Comparison of ENCODE assay signal across 26 cellular contexts in the genomic region with DNA sequence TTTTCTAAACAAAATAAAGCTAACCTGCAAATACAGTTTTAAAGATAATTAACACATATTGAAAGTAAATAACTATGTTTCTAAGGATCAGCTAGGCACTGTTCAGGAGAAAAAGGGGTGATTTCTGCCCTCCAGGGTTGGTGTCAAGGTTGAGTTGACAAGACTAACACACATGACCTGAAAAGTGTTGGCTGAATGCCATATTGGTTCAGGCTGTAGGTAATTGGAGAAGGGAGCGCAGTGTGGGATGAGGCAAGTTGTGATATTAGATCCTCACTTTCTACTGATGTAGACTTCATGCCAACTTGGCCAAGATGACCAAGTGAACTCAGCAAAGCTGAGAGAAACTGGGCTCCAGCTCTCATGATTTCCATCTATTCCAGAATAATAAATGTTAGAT. TPM values are rescaled to one million over a fixed set of nuclear protein-coding genes. Genes with fewer than 3 reads are reported as not detected.
A peak's percentile ranks its signal among the peaks of the same experiment; 100 is the strongest.
DNase-seq lines count a peak whose midpoint lies in the region; TF ChIP-seq lines count a peak whose summit lies in the region.
"Had no signal": no experiment of that assay in that cellular context is flagged by ENCODE, and none has a peak within 500 bp of the region (broad histone marks: within the 10 kb centered on the region; RNA-seq: fewer than 3 reads in every experiment).

No MANE protein-coding gene starts in this region.

- H3K9ac ChIP-seq in liver (ENCODE audit: low read depth in 1 of 2, low read length in 2 of 2), result no peak overlapping the region

- no peaks in the 10 kb centered on the region for H3K36me3 Mint-ChIP-seq in activated T-cell treated with anti-CD3 and anti-CD28 coated beads, Interleukin-2, amount 50 U/mL, for 24 hours (ENCODE audit: low read depth)

- peaks cover 9% of the 10 kb centered on the region for H3K4me1 ChIP-seq in SJCRH30
- peaks cover 4 to 17% (median 13%) of the 10 kb centered on the region in 4 donors for H3K4me1 ChIP-seq in liver (ENCODE audit: control insufficient read depth in 4 of 4, insufficient read depth in 4 of 4, low read length in 3 of 4)
- H3K4me1 ChIP-seq: colonic mucosa, gastroesophageal sphincter, SJSA1 had no signal

- DNase-seq in DMS53 (lab: John Stamatoyannopoulos, UW) (peak; percentile 64), LHCN-M2 (ENCODE audit: low read depth) (peak; percentile 10), SJCRH30 (peak; percentile 50 to 77), NCI-H2081 treated with DMSO at 0.1 percent for 48 hours (lab: John Stamatoyannopoulos, UW) (no peak), hepatic stellate cell (ENCODE audit: low spot score) (no peak), NCI-H526 treated with DMSO at 0.1 percent for 48 hours (lab: John Stamatoyannopoulos, UW) (no peak)
- DNase-seq in activated T-cell treated with anti-CD3 and anti-CD28 coated beads, Interleukin-2, amount 50 U/mL, for 24 hours, result no peak
- DNase-seq: activated CD4-positive, alpha-beta T cell treated with anti-CD3 and anti-CD28 coated beads for 1 hour; activated CD8-positive, alpha-beta memory T cell treated with anti-CD3 and anti-CD28 coated beads for 24 hours; activated naive CD4-positive, alpha-beta T cell treated with Interleukin-2 at 50 U/mL for 16 hours; activated T-cell treated with anti-CD3 and anti-CD28 coated beads, Interleukin-2, amount 50 U/mL, for 48 hours; colonic mucosa; effector memory CD4-positive, alpha-beta T cell; hypothalamus; KBM-7; lower lobe of right lung; NCI-H1436 treated with DMSO at 0.1 percent for 48 hours; stimulated activated CD4-positive, alpha-beta T cell treated with anti-CD3 and anti-CD28 coated beads, Interleukin-1b, Interleukin-23, amount 100 ng/mL, for 48 hours; T-helper 1 cell; trophoblast cell had no signal

- H3K36me3 ChIP-seq in SJCRH30 (no peaks in the 10 kb centered on the region), liver (ENCODE audit: control insufficient read depth in 4 of 4, insufficient read depth in 3 of 4, low read depth in 1 of 4, low read length in 3 of 4) (no peaks in the 10 kb centered on the region)
- H3K36me3 ChIP-seq: colonic mucosa, gastroesophageal sphincter, lower lobe of right lung, SJSA1 had no signal

- WGBS in liver, result 39% methylated on average over 1 of the region's 1 CpG

- TF ChIP-seq RAD21 in liver (IDR thresholded peaks at IDR 0.05), result no peak

- H3K9me3 ChIP-seq in SJCRH30 (replicated peaks) (peaks cover 5% of the 10 kb centered on the region; the same call in 1 of the 2 replicates), liver (ENCODE audit: control insufficient read depth in 4 of 4, low read length in 3 of 4) (no peaks in the 10 kb centered on the region)
- H3K9me3 ChIP-seq: colonic mucosa, gastroesophageal sphincter, lower lobe of right lung, SJSA1 had no signal

- no peaks in the 10 kb centered on the region for H3K9me3 Mint-ChIP-seq in activated T-cell treated with anti-CD3 and anti-CD28 coated beads, Interleukin-2, amount 50 U/mL, for 24 hours

- TF ChIP-seq CTCF in liver (IDR thresholded peaks at IDR 0.05; ENCODE audit: low read depth, low read length, missing input control), result no peak

- H3K27me3 ChIP-seq in SJCRH30 (no peaks in the 10 kb centered on the region), liver (ENCODE audit: control insufficient read depth in 4 of 4, insufficient read depth in 4 of 4, low read length in 3 of 4) (no peaks in the 10 kb centered on the region)
- H3K27me3 ChIP-seq: colonic mucosa, SJSA1 had no signal

- no peak overlapping the region for H3K4me3 Mint-ChIP-seq in activated T-cell treated with anti-CD3 and anti-CD28 coated beads, Interleukin-2, amount 50 U/mL, for 24 hours
- H3K4me3 Mint-ChIP-seq: neural crest cell had no signal

- no peak overlapping the region for H3K27ac Mint-ChIP-seq in activated T-cell treated with anti-CD3 and anti-CD28 coated beads, Interleukin-2, amount 50 U/mL, for 24 hours

- no peak overlapping the region for H3K27ac ChIP-seq in SJCRH30
- H3K27ac ChIP-seq in liver (ENCODE audit: low read depth in 1 of 2, low read length in 2 of 2), result no peak overlapping the region
- H3K27ac ChIP-seq: C4-2B, colonic mucosa, gastroesophageal sphincter, lower lobe of right lung, SJSA1, skin epidermis had no signal

- no peaks in the 10 kb centered on the region for H3K27me3 Mint-ChIP-seq in activated T-cell treated with anti-CD3 and anti-CD28 coated beads, Interleukin-2, amount 50 U/mL, for 24 hours

- H3K4me3 ChIP-seq in SJCRH30 (no peak overlapping the region), liver (ENCODE audit: low read depth in 1 of 3, low read length in 3 of 3) (no peak overlapping the region)
- H3K4me3 ChIP-seq: colonic mucosa, gastroesophageal sphincter, lower lobe of right lung, SJSA1, skin epidermis had no signal

- peaks cover 11% of the 10 kb centered on the region for H3K4me1 Mint-ChIP-seq in activated T-cell treated with anti-CD3 and anti-CD28 coated beads, Interleukin-2, amount 50 U/mL, for 24 hours (ENCODE audit: low read depth)
- H3K4me1 Mint-ChIP-seq: neural crest cell had no signal

TF ChIP-seq in liver, 16 proteins besides CTCF, POLR2A, EP300 and RAD21:
- TF ChIP-seq, protein P1, sequence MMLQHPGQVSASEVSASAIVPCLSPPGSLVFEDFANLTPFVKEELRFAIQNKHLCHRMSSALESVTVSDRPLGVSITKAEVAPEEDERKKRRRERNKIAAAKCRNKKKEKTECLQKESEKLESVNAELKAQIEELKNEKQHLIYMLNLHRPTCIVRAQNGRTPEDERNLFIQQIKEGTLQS (IDR thresholded peaks at IDR 0.05), result no peak
- TF ChIP-seq HNF4G (IDR thresholded peaks at IDR 0.05) (no peak), HNF4A (conservative IDR thresholded peaks at IDR 0.05) (peak; percentile 35 to 50), TAF1 (conservative IDR thresholded peaks at IDR 0.05) (no peak), GABPA (IDR thresholded peaks at IDR 0.05 in 1 of 2, conservative IDR thresholded peaks at IDR 0.05 in 1 of 2) (no peak), NR2F2 (IDR thresholded peaks at IDR 0.05) (no peak), EGR1 (IDR thresholded peaks at IDR 0.05; ENCODE audit: low read depth in 2 of 2) (no peak), YY1 (IDR thresholded peaks at IDR 0.05) (no peak), RXRA (IDR thresholded peaks at IDR 0.05) (peak; percentile 17 to 53), FOXA2 (IDR thresholded peaks at IDR 0.05) (peak; percentile 9), JUND (IDR thresholded peaks at IDR 0.05) (no peak), SP1 (IDR thresholded peaks at IDR 0.05) (peak; percentile 21), FOXA1 (IDR thresholded peaks at IDR 0.05) (no peak)
- TF ChIP-seq, protein P2, sequence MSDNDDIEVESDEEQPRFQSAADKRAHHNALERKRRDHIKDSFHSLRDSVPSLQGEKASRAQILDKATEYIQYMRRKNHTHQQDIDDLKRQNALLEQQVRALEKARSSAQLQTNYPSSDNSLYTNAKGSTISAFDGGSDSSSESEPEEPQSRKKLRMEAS (IDR thresholded peaks at IDR 0.05), result no peak
- TF ChIP-seq, protein P3, sequence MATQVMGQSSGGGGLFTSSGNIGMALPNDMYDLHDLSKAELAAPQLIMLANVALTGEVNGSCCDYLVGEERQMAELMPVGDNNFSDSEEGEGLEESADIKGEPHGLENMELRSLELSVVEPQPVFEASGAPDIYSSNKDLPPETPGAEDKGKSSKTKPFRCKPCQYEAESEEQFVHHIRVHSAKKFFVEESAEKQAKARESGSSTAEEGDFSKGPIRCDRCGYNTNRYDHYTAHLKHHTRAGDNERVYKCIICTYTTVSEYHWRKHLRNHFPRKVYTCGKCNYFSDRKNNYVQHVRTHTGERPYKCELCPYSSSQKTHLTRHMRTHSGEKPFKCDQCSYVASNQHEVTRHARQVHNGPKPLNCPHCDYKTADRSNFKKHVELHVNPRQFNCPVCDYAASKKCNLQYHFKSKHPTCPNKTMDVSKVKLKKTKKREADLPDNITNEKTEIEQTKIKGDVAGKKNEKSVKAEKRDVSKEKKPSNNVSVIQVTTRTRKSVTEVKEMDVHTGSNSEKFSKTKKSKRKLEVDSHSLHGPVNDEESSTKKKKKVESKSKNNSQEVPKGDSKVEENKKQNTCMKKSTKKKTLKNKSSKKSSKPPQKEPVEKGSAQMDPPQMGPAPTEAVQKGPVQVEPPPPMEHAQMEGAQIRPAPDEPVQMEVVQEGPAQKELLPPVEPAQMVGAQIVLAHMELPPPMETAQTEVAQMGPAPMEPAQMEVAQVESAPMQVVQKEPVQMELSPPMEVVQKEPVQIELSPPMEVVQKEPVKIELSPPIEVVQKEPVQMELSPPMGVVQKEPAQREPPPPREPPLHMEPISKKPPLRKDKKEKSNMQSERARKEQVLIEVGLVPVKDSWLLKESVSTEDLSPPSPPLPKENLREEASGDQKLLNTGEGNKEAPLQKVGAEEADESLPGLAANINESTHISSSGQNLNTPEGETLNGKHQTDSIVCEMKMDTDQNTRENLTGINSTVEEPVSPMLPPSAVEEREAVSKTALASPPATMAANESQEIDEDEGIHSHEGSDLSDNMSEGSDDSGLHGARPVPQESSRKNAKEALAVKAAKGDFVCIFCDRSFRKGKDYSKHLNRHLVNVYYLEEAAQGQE (IDR thresholded peaks at IDR 0.05), result no peak
- TF ChIP-seq, protein P4, sequence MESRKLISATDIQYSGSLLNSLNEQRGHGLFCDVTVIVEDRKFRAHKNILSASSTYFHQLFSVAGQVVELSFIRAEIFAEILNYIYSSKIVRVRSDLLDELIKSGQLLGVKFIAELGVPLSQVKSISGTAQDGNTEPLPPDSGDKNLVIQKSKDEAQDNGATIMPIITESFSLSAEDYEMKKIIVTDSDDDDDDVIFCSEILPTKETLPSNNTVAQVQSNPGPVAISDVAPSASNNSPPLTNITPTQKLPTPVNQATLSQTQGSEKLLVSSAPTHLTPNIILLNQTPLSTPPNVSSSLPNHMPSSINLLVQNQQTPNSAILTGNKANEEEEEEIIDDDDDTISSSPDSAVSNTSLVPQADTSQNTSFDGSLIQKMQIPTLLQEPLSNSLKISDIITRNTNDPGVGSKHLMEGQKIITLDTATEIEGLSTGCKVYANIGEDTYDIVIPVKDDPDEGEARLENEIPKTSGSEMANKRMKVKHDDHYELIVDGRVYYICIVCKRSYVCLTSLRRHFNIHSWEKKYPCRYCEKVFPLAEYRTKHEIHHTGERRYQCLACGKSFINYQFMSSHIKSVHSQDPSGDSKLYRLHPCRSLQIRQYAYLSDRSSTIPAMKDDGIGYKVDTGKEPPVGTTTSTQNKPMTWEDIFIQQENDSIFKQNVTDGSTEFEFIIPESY (IDR thresholded peaks at IDR 0.05), result no peak

RNA-seq across cellular contexts. Expression of a gene that starts 42.2 kb away (rescaled TPM):
- 7.4 and 8.9 TPM in 2 replicates for total RNA-seq in LHCN-M2 (2014; rRNA removed)
- 3.0 TPM for polyA plus RNA-seq in LHCN-M2 (2012)
- 19.3 and 23.0 TPM in 2 replicates for total RNA-seq in SJCRH30 (2014; rRNA removed; shearing (Covaris generic))
- total RNA-seq in liver, result 10 to 100 TPM in 1 of 2 donors, 1 to 10 TPM in 1; 9.4 to 12.7 TPM
- 1 to 10 TPM; 1.3 to 4.1 TPM for polyA plus RNA-seq in liver

Comparison
In these comparisons a context has a peak if more than half of its experiments do, and no peak if none do; other contexts are left out.
1. DNase-seq: peak in DMS53 (single experiment), LHCN-M2 (single experiment) and SJCRH30 (2 of 2); none in NCI-H2081 treated with DMSO at 0.1 percent for 48 hours (single experiment), activated T-cell treated with anti-CD3 and anti-CD28 coated beads, Interleukin-2, amount 50 U/mL, for 24 hours (single experiment), hepatic stellate cell (single experiment) and NCI-H526 treated with DMSO at 0.1 percent for 48 hours (single experiment).